ENCODE assay signal across 2 cellular contexts in the genomic region with DNA sequence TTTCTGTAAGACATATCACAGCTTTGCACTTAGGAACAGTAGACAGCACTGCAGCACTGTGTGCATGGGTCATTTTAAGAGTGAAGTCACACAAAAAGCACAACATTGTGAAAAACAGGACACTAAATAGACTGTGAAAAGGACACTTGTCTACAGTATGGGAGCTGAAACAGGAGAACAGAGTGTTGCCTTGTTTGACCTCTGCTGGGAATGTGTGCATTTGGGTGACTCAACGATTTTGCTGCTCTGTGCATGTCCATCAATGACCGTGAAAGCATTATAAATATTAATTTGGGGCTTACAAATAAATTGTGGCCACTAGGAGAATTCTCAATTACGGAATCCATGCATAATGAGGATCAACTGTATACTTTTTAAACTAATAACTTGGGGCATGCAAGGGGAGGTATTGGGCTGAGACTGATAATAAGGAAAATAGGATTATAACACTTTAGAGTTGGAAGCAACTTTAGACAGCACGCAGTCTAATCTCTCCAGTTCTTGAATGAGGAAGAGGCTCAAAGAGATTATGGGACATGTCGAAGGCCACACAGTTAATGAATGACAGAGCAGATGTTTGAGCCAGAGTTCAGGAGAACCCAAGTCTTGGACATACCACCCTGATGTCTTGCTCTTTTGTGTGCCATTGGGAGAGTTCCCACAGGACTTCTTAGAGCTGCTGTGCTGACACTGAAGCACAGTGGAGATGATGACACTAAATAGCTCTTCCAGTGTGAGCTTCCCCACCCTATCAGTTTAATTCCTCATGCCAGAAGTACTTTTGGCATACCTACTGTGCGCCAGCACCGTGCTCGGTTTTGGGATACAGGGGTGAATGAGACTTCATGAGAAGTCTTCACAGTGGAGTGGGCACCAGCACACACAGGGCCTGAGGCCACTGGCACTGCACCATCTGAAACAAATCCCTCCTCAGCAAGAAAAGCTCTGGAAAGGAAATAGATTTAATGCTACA.
TF ChIP-seq lines count a peak whose summit lies in the region.

No MANE protein-coding gene starts in this region.

TF ChIP-seq in HEK293, 187 proteins besides CTCF, POLR2A, EP300 and RAD21:
- TF ChIP-seq FEZF1 (tag by site-specific recombination; IDR thresholded peaks at IDR 0.05) (peak; percentile 48; the same call in 1 of the 2 replicates), ZNF558 (tag by site-specific recombination; IDR thresholded peaks at IDR 0.05) (no peak)

TF ChIP-seq in GM12878, 131 proteins besides CTCF, POLR2A, EP300 and RAD21:
- TF ChIP-seq IKZF2 (IDR thresholded peaks at IDR 0.05): no peak
- no peak for TF ChIP-seq LARP7 (IDR thresholded peaks at IDR 0.05)
- no peak for TF ChIP-seq SIN3A (IDR thresholded peaks at IDR 0.05; ENCODE audit: low read depth, low read length)
- TF ChIP-seq HDGF (IDR thresholded peaks at IDR 0.05): no peak
- TF ChIP-seq, protein P1, sequence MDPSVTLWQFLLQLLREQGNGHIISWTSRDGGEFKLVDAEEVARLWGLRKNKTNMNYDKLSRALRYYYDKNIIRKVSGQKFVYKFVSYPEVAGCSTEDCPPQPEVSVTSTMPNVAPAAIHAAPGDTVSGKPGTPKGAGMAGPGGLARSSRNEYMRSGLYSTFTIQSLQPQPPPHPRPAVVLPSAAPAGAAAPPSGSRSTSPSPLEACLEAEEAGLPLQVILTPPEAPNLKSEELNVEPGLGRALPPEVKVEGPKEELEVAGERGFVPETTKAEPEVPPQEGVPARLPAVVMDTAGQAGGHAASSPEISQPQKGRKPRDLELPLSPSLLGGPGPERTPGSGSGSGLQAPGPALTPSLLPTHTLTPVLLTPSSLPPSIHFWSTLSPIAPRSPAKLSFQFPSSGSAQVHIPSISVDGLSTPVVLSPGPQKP (IDR thresholded peaks at IDR 0.05; ENCODE audit: low read depth, low read length): no peak
- no peak for TF ChIP-seq BRCA1 (IDR thresholded peaks at IDR 0.05; ENCODE audit: low read depth, low read length)
- TF ChIP-seq RELA (IDR thresholded peaks at IDR 0.05; ENCODE audit: borderline replicate concordance, partially characterized antibody): no peak
- TF ChIP-seq STAT3 (IDR thresholded peaks at IDR 0.05; ENCODE audit: low read depth, low read length): no peak
- TF ChIP-seq, protein P2, sequence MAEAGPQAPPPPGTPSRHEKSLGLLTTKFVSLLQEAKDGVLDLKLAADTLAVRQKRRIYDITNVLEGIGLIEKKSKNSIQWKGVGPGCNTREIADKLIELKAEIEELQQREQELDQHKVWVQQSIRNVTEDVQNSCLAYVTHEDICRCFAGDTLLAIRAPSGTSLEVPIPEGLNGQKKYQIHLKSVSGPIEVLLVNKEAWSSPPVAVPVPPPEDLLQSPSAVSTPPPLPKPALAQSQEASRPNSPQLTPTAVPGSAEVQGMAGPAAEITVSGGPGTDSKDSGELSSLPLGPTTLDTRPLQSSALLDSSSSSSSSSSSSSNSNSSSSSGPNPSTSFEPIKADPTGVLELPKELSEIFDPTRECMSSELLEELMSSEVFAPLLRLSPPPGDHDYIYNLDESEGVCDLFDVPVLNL (IDR thresholded peaks at IDR 0.05; ENCODE audit: low read depth, low read length): no peak
- TF ChIP-seq, protein P3, sequence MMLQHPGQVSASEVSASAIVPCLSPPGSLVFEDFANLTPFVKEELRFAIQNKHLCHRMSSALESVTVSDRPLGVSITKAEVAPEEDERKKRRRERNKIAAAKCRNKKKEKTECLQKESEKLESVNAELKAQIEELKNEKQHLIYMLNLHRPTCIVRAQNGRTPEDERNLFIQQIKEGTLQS (IDR thresholded peaks at IDR 0.05; ENCODE audit: borderline replicate concordance, extremely low read depth, low read depth, low read length): no peak
- TF ChIP-seq ZNF24 (IDR thresholded peaks at IDR 0.05): no peak
- no peak for TF ChIP-seq SIX5 (IDR thresholded peaks at IDR 0.05; ENCODE audit: low read depth, low read length, severe bottlenecking)
- no peak for TF ChIP-seq SMAD1 (IDR thresholded peaks at IDR 0.05; ENCODE audit: low read depth, partially characterized antibody)
